17 cellular contexts compared by ENCODE assay signal in the genomic region with DNA sequence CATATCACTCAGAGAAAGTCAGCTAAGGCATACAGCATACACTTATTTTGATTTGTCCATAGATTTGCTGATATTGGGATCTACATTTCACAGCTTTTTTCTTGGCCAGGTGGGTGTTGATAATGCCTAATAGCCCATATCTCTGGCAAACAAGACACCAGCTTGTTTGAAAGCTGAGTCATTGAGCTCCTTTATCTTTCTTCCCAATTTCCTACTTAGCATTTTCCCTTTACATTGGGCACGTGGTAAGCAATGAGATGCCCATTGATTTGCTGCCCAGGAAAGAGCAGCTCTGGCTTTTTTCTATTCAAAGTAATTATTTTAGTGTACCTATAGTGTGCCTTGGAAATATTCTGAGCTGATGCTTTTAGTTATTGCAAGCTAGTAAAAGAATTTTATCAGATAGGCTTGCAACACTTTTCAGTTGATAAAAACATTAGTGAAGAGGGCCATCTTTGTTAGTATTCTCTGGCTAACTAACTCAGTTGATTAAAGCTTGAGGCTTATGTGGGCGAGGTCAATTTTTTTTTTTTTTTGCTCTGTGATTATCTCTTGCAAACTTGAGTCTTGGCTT.
A peak's percentile ranks its signal among the peaks of the same experiment; 100 is the strongest.
DNase-seq lines count a peak whose midpoint lies in the region; ATAC-seq and TF ChIP-seq lines count a peak whose summit lies in the region.
"Had no signal": no experiment of that assay in that cellular context is flagged by ENCODE, and none has a peak within 500 bp of the region (broad histone marks: within the 10 kb centered on the region; RNA-seq: fewer than 3 reads in every experiment).

No MANE protein-coding gene starts in this region.

- H3K9me3 ChIP-seq in breast epithelium (no peaks in the 10 kb centered on the region), smooth muscle cell (replicated peaks; ENCODE audit: low read depth) (no peaks in the 10 kb centered on the region)

- no peak for DNase-seq in MCF 10A (ENCODE audit: unreplicated experiment)
- DNase-seq in breast epithelium (ENCODE audit: low spot score in 2 of 2) = no peak
- DNase-seq in OCI-M1 (lab: John Stamatoyannopoulos, UW) = peak; percentile 87
- no peak for DNase-seq in foreskin keratinocyte
- no peak for DNase-seq in activated CD4-positive, alpha-beta T cell treated with anti-CD3 and anti-CD28 coated beads for 48 hours
- DNase-seq in smooth muscle cell (lab: John Stamatoyannopoulos, UW; ENCODE audit: unreplicated experiment) = no peak
- no peak for DNase-seq in activated CD8-positive, alpha-beta T cell treated with anti-CD3 and anti-CD28 coated beads for 36 hours
- DNase-seq: C1 segment of cervical spinal cord, H7, MV-4-11, NCI-H1417, NCI-H2029 treated with DMSO at 0.1 percent for 48 hours, NCI-H510A treated with DMSO at 0.1 percent for 48 hours, Right ventricle myocardium superior had no signal

- H3K4me1 Mint-ChIP-seq in MCF 10A (ENCODE audit: insufficient read depth, unreplicated experiment) = peaks cover 39% of the 10 kb centered on the region
- no peaks in the 10 kb centered on the region for H3K4me1 Mint-ChIP-seq in activated CD8-positive, alpha-beta T cell treated with anti-CD3 and anti-CD28 coated beads for 36 hours (ENCODE audit: low read depth)

- CTCF ChIA-PET in MCF 10A (lab: Yijun Ruan, JAX) = interaction anchor here (0.6 to 1.3 kb wide), 5 partner anchors 39 to 413 kb away, joined by 3 to 4 read pairs (median 3); no protein-coding TSS in a partner anchor
- CTCF ChIA-PET in activated CD8-positive, alpha-beta T cell treated with anti-CD3 and anti-CD28 coated beads for 36 hours (lab: Charles Lee) = interaction anchor here (0.7 to 2.0 kb wide), 2 partner anchors 21 to 161 kb away, joined by 3 to 5 read pairs; a partner anchor contains a TSS

- POLR2A ChIA-PET in MCF 10A (lab: Yijun Ruan, JAX) = interaction anchor here (0.9 to 1.9 kb wide), 6 partner anchors 11 to 162 kb away, joined by 3 to 7 read pairs (median 4); a partner anchor contains a TSS
- POLR2A ChIA-PET in activated CD8-positive, alpha-beta T cell treated with anti-CD3 and anti-CD28 coated beads for 36 hours (lab: Charles Lee) = no interaction called here

- H3K79me2 ChIP-seq in smooth muscle cell (ENCODE audit: low read depth) = no peaks in the 10 kb centered on the region

- H3K9ac ChIP-seq in smooth muscle cell (ENCODE audit: low read depth) = no peak overlapping the region

- H3K4me1 ChIP-seq in breast epithelium (no peaks in the 10 kb centered on the region), foreskin keratinocyte (peaks cover 23% of the 10 kb centered on the region), smooth muscle cell (ENCODE audit: low read depth) (peaks cover 16% of the 10 kb centered on the region)

- no TSS peak for BruUV-seq in MCF 10A (replicated peaks; lab: Mats Ljungman, UMichigan)

- no peak for TF ChIP-seq CTCF in MCF 10A (IDR thresholded peaks at IDR 0.05; ENCODE audit: unreplicated experiment)
- TF ChIP-seq CTCF in breast epithelium (IDR thresholded peaks at IDR 0.05) = no peak
- no peak for TF ChIP-seq CTCF in foreskin keratinocyte (conservative IDR thresholded peaks at IDR 0.05)
- no peak for TF ChIP-seq CTCF in smooth muscle cell (IDR thresholded peaks at IDR 0.05; ENCODE audit: borderline replicate concordance, insufficient read depth, poor library complexity, severe bottlenecking)
- TF ChIP-seq CTCF in activated CD8-positive, alpha-beta T cell treated with anti-CD3 and anti-CD28 coated beads for 36 hours (IDR thresholded peaks at IDR 0.05) = no peak

- no peaks in the 10 kb centered on the region for H3F3A ChIP-seq in smooth muscle cell (ENCODE audit: low read depth)

- H3K27me3 ChIP-seq in breast epithelium (no peaks in the 10 kb centered on the region), foreskin keratinocyte (no peaks in the 10 kb centered on the region), smooth muscle cell (ENCODE audit: low read depth) (no peaks in the 10 kb centered on the region)

- no peaks in the 10 kb centered on the region for H3K27me3 Mint-ChIP-seq in MCF 10A (ENCODE audit: insufficient read depth, unreplicated experiment)
- peaks cover 8% of the 10 kb centered on the region for H3K27me3 Mint-ChIP-seq in activated CD8-positive, alpha-beta T cell treated with anti-CD3 and anti-CD28 coated beads for 36 hours

- peak overlapping the region; percentile 77 for H3K27ac Mint-ChIP-seq in MCF 10A (ENCODE audit: low read depth, unreplicated experiment)
- no peak overlapping the region for H3K27ac Mint-ChIP-seq in activated CD8-positive, alpha-beta T cell treated with anti-CD3 and anti-CD28 coated beads for 36 hours

- TF ChIP-seq POLR2A in breast epithelium (IDR thresholded peaks at IDR 0.05) = no peak

- WGBS in smooth muscle cell (ENCODE audit: low lambda C conversion rate) = 58% methylated on average over 2 of the region's 2 CpGs

- no peak overlapping the region for H3K4me3 ChIP-seq in breast epithelium
- H3K4me3 ChIP-seq in smooth muscle cell = no peak overlapping the region
- H3K4me3 ChIP-seq: SK-N-MC had no signal

- H3K36me3 ChIP-seq in breast epithelium (no peaks in the 10 kb centered on the region), smooth muscle cell (ENCODE audit: low read depth) (no peaks in the 10 kb centered on the region)

- no peak overlapping the region for H3K4me3 Mint-ChIP-seq in MCF 10A (ENCODE audit: unreplicated experiment)
- H3K4me3 Mint-ChIP-seq in activated CD8-positive, alpha-beta T cell treated with anti-CD3 and anti-CD28 coated beads for 36 hours = no peak overlapping the region

- H3K36me3 Mint-ChIP-seq in MCF 10A (ENCODE audit: insufficient read depth, unreplicated experiment) = peaks cover 15% of the 10 kb centered on the region
- H3K36me3 Mint-ChIP-seq in activated CD8-positive, alpha-beta T cell treated with anti-CD3 and anti-CD28 coated beads for 36 hours (ENCODE audit: low read depth) = no peaks in the 10 kb centered on the region

- H2AFZ ChIP-seq in smooth muscle cell (ENCODE audit: low read depth) = no peak overlapping the region

- H4K20me1 ChIP-seq in smooth muscle cell (ENCODE audit: low read depth) = no peaks in the 10 kb centered on the region

- no peak overlapping the region for H3K27ac ChIP-seq in breast epithelium
- H3K27ac ChIP-seq in foreskin keratinocyte = no peak overlapping the region
- no peak overlapping the region for H3K27ac ChIP-seq in smooth muscle cell (ENCODE audit: low read depth)
- H3K27ac ChIP-seq: SK-N-MC had no signal

- no peak overlapping the region for H3K4me2 ChIP-seq in smooth muscle cell

- peak; percentile 18 for ATAC-seq in foreskin keratinocyte
- ATAC-seq in HG02973 (IDR thresholded peaks at IDR 0.05; ENCODE audit: unreplicated experiment) = no peak
- ATAC-seq in activated CD8-positive, alpha-beta T cell treated with anti-CD3 and anti-CD28 coated beads for 36 hours = no peak
- ATAC-seq: HepG2 had no signal

- no peaks in the 10 kb centered on the region for H3K9me3 Mint-ChIP-seq in MCF 10A (ENCODE audit: unreplicated experiment)
- no peaks in the 10 kb centered on the region for H3K9me3 Mint-ChIP-seq in activated CD8-positive, alpha-beta T cell treated with anti-CD3 and anti-CD28 coated beads for 36 hours

- intact Hi-C loops in MCF 10A (cut with micrococcal nuclease) (no loop called here), breast epithelium (cut with DNase I; ENCODE audit: low total_unique reads) (no loop called here)
- intact Hi-C loops in activated CD8-positive, alpha-beta T cell treated with anti-CD3 and anti-CD28 coated beads for 36 hours (cut with micrococcal nuclease) = no loop called here
